ENCODE assay signal across 8 cellular contexts in the genomic region with DNA sequence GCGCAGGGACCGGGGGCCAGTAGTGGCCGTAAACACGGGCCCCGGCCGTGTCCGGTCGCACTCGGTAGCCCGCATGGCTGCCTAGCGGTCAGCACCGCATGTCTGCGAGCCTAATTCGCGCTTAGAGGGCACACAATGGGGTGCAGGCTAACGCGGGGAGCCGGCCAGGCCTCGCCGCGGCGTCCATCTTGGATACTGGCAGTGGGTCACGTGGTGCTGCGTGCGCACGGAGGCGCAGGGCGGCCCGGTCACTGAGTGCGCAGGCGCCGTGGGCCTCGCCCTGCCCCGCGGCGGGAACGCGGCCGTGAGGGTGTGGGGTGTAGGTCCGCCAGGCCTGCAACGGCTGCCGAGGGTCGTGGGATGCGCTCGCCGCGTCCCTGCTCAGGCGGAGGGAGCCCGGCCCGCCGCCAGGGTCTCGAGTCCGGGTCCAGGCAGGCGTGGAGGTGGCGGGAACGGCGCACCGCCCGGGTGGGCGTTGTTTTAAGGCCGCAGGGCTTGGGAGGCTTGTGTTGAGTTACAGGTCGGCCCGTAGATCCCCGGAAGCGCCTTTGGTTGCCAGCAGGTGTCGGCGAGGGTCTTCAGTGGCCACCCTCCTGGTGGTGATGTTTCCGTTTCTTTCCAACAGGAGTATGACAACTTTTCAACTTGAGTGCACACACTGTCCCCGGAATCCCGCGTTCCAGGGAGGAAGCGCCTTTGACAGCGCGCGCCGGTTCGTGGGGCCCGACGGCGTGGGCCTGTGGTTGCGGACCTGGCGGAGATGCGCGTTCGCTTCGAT. TPM values are rescaled to one million over a fixed set of nuclear protein-coding genes. Genes with fewer than 3 reads are reported as not detected.
DNase-seq lines count a peak whose midpoint lies in the region; ATAC-seq and TF ChIP-seq lines count a peak whose summit lies in the region.

No MANE protein-coding gene starts in this region.

- peak; percentile 55 for ATAC-seq in GM19467 (IDR thresholded peaks at IDR 0.05; ENCODE audit: unreplicated experiment)

- H3K9me3 ChIP-seq in effector memory CD4-positive, alpha-beta T cell (ENCODE audit: control insufficient read depth, low read length) = no peaks in the 10 kb centered on the region
- H3K9me3 ChIP-seq in mesenchymal stem cell (ENCODE audit: control insufficient read depth, low read length) = no peaks in the 10 kb centered on the region

- H3K36me3 Mint-ChIP-seq in activated CD4-positive, alpha-beta memory T cell treated with anti-CD3 and anti-CD28 coated beads, Interleukin-2, amount 10 ng/mL, durations not matched to agents 7 days and 5 days (ENCODE audit: low read depth) = peaks cover 12% of the 10 kb centered on the region

- H3K27me3 Mint-ChIP-seq in activated CD4-positive, alpha-beta memory T cell treated with anti-CD3 and anti-CD28 coated beads, Interleukin-2, amount 10 ng/mL, durations not matched to agents 7 days and 5 days = peaks cover 14% of the 10 kb centered on the region

- peak overlapping the region; percentile 96 for H2BK15ac ChIP-seq in mesenchymal stem cell (ENCODE audit: low read depth, poor library complexity, severe bottlenecking)

- peak overlapping the region; percentile 98 for H2AFZ ChIP-seq in mesenchymal stem cell (ENCODE audit: low read depth, low read length)

- H3K23ac ChIP-seq in mesenchymal stem cell (ENCODE audit: low read length in 2 of 2) = peak overlapping the region in 1 of 2 experiments; percentile 81

- peak; percentile 71 for DNase-seq in COR-L47 (lab: John Stamatoyannopoulos, UW)
- peak; percentile 92 to 94 for DNase-seq in HL-60 (ENCODE audit: low read depth in 1 of 2, low spot score in 1 of 2)
- DNase-seq in NCI-H82 treated with DMSO at 0.1 percent for 48 hours (lab: John Stamatoyannopoulos, UW; ENCODE audit: unreplicated experiment) = peak; percentile 74
- peak; percentile 94 for DNase-seq in activated CD4-positive, alpha-beta memory T cell treated with anti-CD3 and anti-CD28 coated beads, Interleukin-2, amount 10 ng/mL, durations not matched to agents 7 days and 5 days
- DNase-seq in effector memory CD4-positive, alpha-beta T cell = peak; percentile 83 to 94 (median 90)
- peak; percentile 95 for DNase-seq in mesenchymal stem cell
- peak; percentile 89 for DNase-seq in stimulated activated CD8-positive, alpha-beta memory T cell treated with anti-CD3 and anti-CD28 coated beads, Interleukin-12 subunit alpha, Interleukin-12 subunit beta, amount 100 ng/mL, for 1 hour (ENCODE audit: low read depth)

- peak overlapping the region; percentile 77 to 99 for H3K14ac ChIP-seq in mesenchymal stem cell (ENCODE audit: low read length in 2 of 2)

- peak overlapping the region; percentile 99 to 100 for H3K18ac ChIP-seq in mesenchymal stem cell (ENCODE audit: low read depth in 1 of 2, low read length in 2 of 2)

- H3K27ac ChIP-seq in HL-60 (replicated peaks) (peak overlapping the region; percentile 98), mesenchymal stem cell (ENCODE audit: low read length, poor library complexity, severe bottlenecking) (peak overlapping the region; percentile 97)
- H3K27ac ChIP-seq in effector memory CD4-positive, alpha-beta T cell (ENCODE audit: insufficient read depth, low read length, poor library complexity, severe bottlenecking) = peak overlapping the region; percentile 100

- peak overlapping the region; percentile 100 for H3K9ac ChIP-seq in mesenchymal stem cell (ENCODE audit: low read length)

- H3K4me3 Mint-ChIP-seq in activated CD4-positive, alpha-beta memory T cell treated with anti-CD3 and anti-CD28 coated beads, Interleukin-2, amount 10 ng/mL, durations not matched to agents 7 days and 5 days = peak overlapping the region; percentile 85

- TF ChIP-seq CTCF in HL-60 (IDR thresholded peaks at IDR 0.05; ENCODE audit: insufficient read depth, low read length) = no peak

- H2AK5ac ChIP-seq in mesenchymal stem cell (ENCODE audit: low read length, severe bottlenecking) = no peak overlapping the region

- POLR2A ChIA-PET in activated CD4-positive, alpha-beta memory T cell treated with anti-CD3 and anti-CD28 coated beads, Interleukin-2, amount 10 ng/mL, durations not matched to agents 7 days and 5 days (lab: Charles Lee) = interaction anchor here (0.6 to 3.6 kb wide), 50 partner anchors 9 to 1034 kb away, joined by 3 to 46 read pairs (median 3); a partner anchor contains a TSS

- H3K4me1 Mint-ChIP-seq in activated CD4-positive, alpha-beta memory T cell treated with anti-CD3 and anti-CD28 coated beads, Interleukin-2, amount 10 ng/mL, durations not matched to agents 7 days and 5 days = peaks cover 38% of the 10 kb centered on the region

- peak overlapping the region; percentile 95 for H3K27ac Mint-ChIP-seq in activated CD4-positive, alpha-beta memory T cell treated with anti-CD3 and anti-CD28 coated beads, Interleukin-2, amount 10 ng/mL, durations not matched to agents 7 days and 5 days

- peak overlapping the region; percentile 14 to 81 for H2BK12ac ChIP-seq in mesenchymal stem cell (ENCODE audit: low read length in 2 of 2)

- H3K4me1 ChIP-seq in effector memory CD4-positive, alpha-beta T cell (ENCODE audit: control insufficient read depth, insufficient read depth, low read length, poor library complexity, severe bottlenecking) = peaks cover 9% of the 10 kb centered on the region
- peaks cover 18% of the 10 kb centered on the region for H3K4me1 ChIP-seq in mesenchymal stem cell (ENCODE audit: control insufficient read depth, insufficient read depth, low read depth, low read length)

- peak overlapping the region; percentile 48 for H3K4me3 ChIP-seq in HL-60 (replicated peaks; ENCODE audit: insufficient read depth, low read length)
- peak overlapping the region; percentile 70 for H3K4me3 ChIP-seq in effector memory CD4-positive, alpha-beta T cell (ENCODE audit: insufficient read depth, low read depth, low read length, poor library complexity, severe bottlenecking)
- peak overlapping the region; percentile 89 for H3K4me3 ChIP-seq in mesenchymal stem cell (ENCODE audit: insufficient read depth in 1 of 2, low read depth in 1 of 2, low read length in 2 of 2)

- peak overlapping the region; percentile 99 for H2BK5ac ChIP-seq in mesenchymal stem cell (ENCODE audit: low read depth, low read length, poor library complexity, severe bottlenecking)

- peak overlapping the region; percentile 100 for H4K91ac ChIP-seq in mesenchymal stem cell (ENCODE audit: low read length)

- no peaks in the 10 kb centered on the region for H3K27me3 ChIP-seq in HL-60 (ENCODE audit: insufficient read depth, poor library complexity, severe bottlenecking)
- no peaks in the 10 kb centered on the region for H3K27me3 ChIP-seq in effector memory CD4-positive, alpha-beta T cell (replicated peaks; ENCODE audit: control insufficient read depth, insufficient read depth, low read length, poor library complexity, severe bottlenecking)
- no peaks in the 10 kb centered on the region for H3K27me3 ChIP-seq in mesenchymal stem cell (ENCODE audit: control insufficient read depth in 1 of 2, insufficient read depth in 1 of 2, low read length in 2 of 2)

- no peaks in the 10 kb centered on the region for H3K9me3 Mint-ChIP-seq in activated CD4-positive, alpha-beta memory T cell treated with anti-CD3 and anti-CD28 coated beads, Interleukin-2, amount 10 ng/mL, durations not matched to agents 7 days and 5 days

- 2% methylated on average over 78 of the region's 86 CpGs for WGBS in mesenchymal stem cell

- no peaks in the 10 kb centered on the region for H3K36me3 ChIP-seq in effector memory CD4-positive, alpha-beta T cell (ENCODE audit: control insufficient read depth, insufficient read depth, low read length)
- H3K36me3 ChIP-seq in mesenchymal stem cell (ENCODE audit: control insufficient read depth in 1 of 2, insufficient read depth in 2 of 2, low read depth in 1 of 2, low read length in 2 of 2) = peaks cover 0 to 8% of the 10 kb centered on the region in 2 experiments

- CTCF ChIA-PET in activated CD4-positive, alpha-beta memory T cell treated with anti-CD3 and anti-CD28 coated beads, Interleukin-2, amount 10 ng/mL, durations not matched to agents 7 days and 5 days (lab: Charles Lee) = interaction anchor here (0.7 to 2.1 kb wide), 7 partner anchors 11 to 138 kb away, joined by 3 to 12 read pairs (median 4); no protein-coding TSS in a partner anchor

- peak overlapping the region; percentile 61 for H3K4me2 ChIP-seq in mesenchymal stem cell (ENCODE audit: low read length, poor library complexity, severe bottlenecking)

- H4K8ac ChIP-seq in mesenchymal stem cell (ENCODE audit: low read length) = peak overlapping the region; percentile 99

- H3K4ac ChIP-seq in mesenchymal stem cell (ENCODE audit: low read depth in 1 of 2, low read length in 2 of 2) = peak overlapping the region; percentile 99 to 100

- peaks cover 21% of the 10 kb centered on the region for H3K79me1 ChIP-seq in mesenchymal stem cell (replicated peaks; ENCODE audit: low read length, poor library complexity, severe bottlenecking)

- peak overlapping the region; percentile 86 for H2BK120ac ChIP-seq in mesenchymal stem cell (ENCODE audit: low read depth, low read length)

RNA-seq across cellular contexts. Expression of a gene that starts 0.8 kb away (rescaled TPM):
- 10 to 100 TPM; 64.8 to 67.4 TPM for total RNA-seq in activated CD4-positive, alpha-beta memory T cell treated with anti-CD3 and anti-CD28 coated beads, Interleukin-2, amount 10 ng/mL, durations not matched to agents 7 days and 5 days
- 7.9 TPM for polyA plus RNA-seq in mesenchymal stem cell (2013, experiment 1 of 2)
- polyA plus RNA-seq in mesenchymal stem cell (2013, experiment 2 of 2) = 8.8 TPM

Comparison
In these comparisons a context has a peak if more than half of its experiments do, and no peak if none do; other contexts are left out.
1. Peak in every context shown above with its lines: DNase-seq, ATAC-seq, H3K4me3 ChIP-seq and H3K27ac ChIP-seq.